Comparison of ENCODE assay signal across 8 cellular contexts in genomic region chr10:63466168-63466935, GRCh38. TPM values are rescaled to one million over a fixed set of nuclear protein-coding genes. Genes with fewer than 3 reads are reported as not detected.
DNase-seq lines count a peak whose midpoint lies in the region; ATAC-seq and TF ChIP-seq lines count a peak whose summit lies in the region.

No MANE protein-coding gene starts in this region.

- H3K27me3 Mint-ChIP-seq in MCF 10A (ENCODE audit: insufficient read depth, unreplicated experiment), result no peaks in the 10 kb centered on the region

- H3K36me3 ChIP-seq in HUES64 (ENCODE audit: insufficient read depth, low read length) (no peaks in the 10 kb centered on the region), SK-N-MC (ENCODE audit: insufficient read depth, low read length) (no peaks in the 10 kb centered on the region), skeletal muscle satellite cell (ENCODE audit: insufficient read depth, low read length) (no peaks in the 10 kb centered on the region)

- peak; percentile 35 for ATAC-seq in GM21528 (IDR thresholded peaks at IDR 0.05; ENCODE audit: low FRiP score, unreplicated experiment)

- peak overlapping the region; percentile 83 for H3K4me2 ChIP-seq in skeletal muscle satellite cell (ENCODE audit: low read length)

- H3K9ac ChIP-seq in HUES64 (ENCODE audit: low read depth, low read length) (peak overlapping the region; percentile 89), SK-N-MC (ENCODE audit: insufficient read length) (peak overlapping the region; percentile 71), skeletal muscle satellite cell (ENCODE audit: low read depth, low read length) (peak overlapping the region; percentile 92)

- TSS peak; percentile 85 for BruUV-seq in MCF 10A (replicated peaks; lab: Mats Ljungman, UMichigan)

- POLR2A ChIA-PET in MCF 10A (lab: Yijun Ruan, JAX), result interaction anchor here (0.6 to 7.9 kb wide), 26 partner anchors 9 to 299 kb away, joined by 3 to 205 read pairs (median 7); partner anchors contain the start of gene REEP3

- intact Hi-C loops in MCF 10A (cut with micrococcal nuclease), result loop anchor here (1.0 to 10.0 kb wide), 4 partner anchors 52 to 249 kb away; no protein-coding TSS in a partner anchor

- H3K27me3 ChIP-seq in HUES64 (ENCODE audit: insufficient read depth, low read length) (no peaks in the 10 kb centered on the region), skeletal muscle satellite cell (ENCODE audit: control insufficient read depth, insufficient read depth, low read length) (no peaks in the 10 kb centered on the region)

- 6% methylated on average over 19 of the region's 21 CpGs for WGBS in HUES64

- DNase-seq in EH (ENCODE audit: low read depth) (peak; percentile 69), SK-N-MC (ENCODE audit: low read depth, low spot score) (no peak), MCF 10A (ENCODE audit: unreplicated experiment) (peak; percentile 70), ecto neural progenitor cell (ENCODE audit: low spot score) (no peak)

- H3K9me3 ChIP-seq in HUES64 (ENCODE audit: insufficient read depth, low read depth, low read length), result no peaks in the 10 kb centered on the region
- H3K9me3 ChIP-seq in SK-N-MC (ENCODE audit: low read depth, low read length), result no peaks in the 10 kb centered on the region
- H3K9me3 ChIP-seq in iPS-18c (ENCODE audit: control insufficient read depth, insufficient read depth, low read length), result no peaks in the 10 kb centered on the region
- H3K9me3 ChIP-seq in skeletal muscle satellite cell (replicated peaks; ENCODE audit: low read length), result no peaks in the 10 kb centered on the region

- H3K4me1 ChIP-seq in HUES64 (ENCODE audit: insufficient read depth, low read length) (peaks cover 13% of the 10 kb centered on the region; the same call in 1 of the 2 replicates), skeletal muscle satellite cell (ENCODE audit: control insufficient read depth, insufficient read depth, low read length) (peaks cover 6% of the 10 kb centered on the region)

- H3K4me1 Mint-ChIP-seq in MCF 10A (ENCODE audit: insufficient read depth, unreplicated experiment), result peaks cover 19% of the 10 kb centered on the region

- peak overlapping the region; percentile 93 for H3K27ac Mint-ChIP-seq in MCF 10A (ENCODE audit: low read depth, unreplicated experiment)

- H3K9me3 Mint-ChIP-seq in MCF 10A (ENCODE audit: unreplicated experiment), result no peaks in the 10 kb centered on the region

- H3K4me3 ChIP-seq in HUES64 (ENCODE audit: low read length), result peak overlapping the region; percentile 94
- H3K4me3 ChIP-seq in SK-N-MC, result peak overlapping the region; percentile 84
- peak overlapping the region; percentile 94 for H3K4me3 ChIP-seq in iPS-18c (ENCODE audit: insufficient read depth, low read depth, low read length)
- H3K4me3 ChIP-seq in skeletal muscle satellite cell (ENCODE audit: low read length), result peak overlapping the region; percentile 98

- CTCF ChIA-PET in MCF 10A (lab: Yijun Ruan, JAX), result interaction anchor here (0.7 to 2.9 kb wide), 5 partner anchors 15 to 238 kb away, joined by 3 to 14 read pairs (median 4); no protein-coding TSS in a partner anchor

- H3K27ac ChIP-seq in HUES64 (ENCODE audit: low read depth, low read length) (peak overlapping the region; percentile 89; the same call in 1 of the 2 replicates), SK-N-MC (no peak overlapping the region)

- no peak for TF ChIP-seq CTCF in MCF 10A (IDR thresholded peaks at IDR 0.05; ENCODE audit: unreplicated experiment)

- H3K36me3 Mint-ChIP-seq in MCF 10A (ENCODE audit: insufficient read depth, unreplicated experiment), result peaks cover 6% of the 10 kb centered on the region

- peak overlapping the region; percentile 97 for H3K4me3 Mint-ChIP-seq in MCF 10A (ENCODE audit: unreplicated experiment)

RNA-seq across cellular contexts. Expression of gene JMJD1C, which starts 0.6 kb away (rescaled TPM):
- 86.9 TPM for polyA plus RNA-seq in HUES64 (2013, experiment 1 of 2)
- 94.8 TPM for polyA plus RNA-seq in HUES64 (2013, experiment 2 of 2)
- total RNA-seq in MCF 10A (2022), result 91.9 and 101 TPM in 2 replicates
- total RNA-seq in skeletal muscle satellite cell (2012; rRNA removed), result 68.2 and 74.9 TPM in 2 replicates

RNA-seq across cellular contexts. Expression of gene REEP3, which starts 54.8 kb away (rescaled TPM):
- polyA plus RNA-seq in HUES64 (2013, experiment 1 of 2), result 13.1 TPM
- polyA plus RNA-seq in HUES64 (2013, experiment 2 of 2), result 16.8 TPM
- 51.8 and 69.0 TPM in 2 replicates for total RNA-seq in MCF 10A (2022)
- total RNA-seq in skeletal muscle satellite cell (2012; rRNA removed), result 43.9 and 50.7 TPM in 2 replicates

Comparison
In these comparisons a context has a peak if more than half of its experiments do, and no peak if none do; other contexts are left out.
1. DNase-seq: peak in EH (single experiment) and MCF 10A (single experiment); none in SK-N-MC (single experiment) and ecto neural progenitor cell (single experiment).
2. Peak in every context shown above with its lines, with median percentiles within 50 percentile points of each other: H3K4me3 ChIP-seq and H3K9ac ChIP-seq.